12 cellular contexts compared by ENCODE assay signal in the genomic region with DNA sequence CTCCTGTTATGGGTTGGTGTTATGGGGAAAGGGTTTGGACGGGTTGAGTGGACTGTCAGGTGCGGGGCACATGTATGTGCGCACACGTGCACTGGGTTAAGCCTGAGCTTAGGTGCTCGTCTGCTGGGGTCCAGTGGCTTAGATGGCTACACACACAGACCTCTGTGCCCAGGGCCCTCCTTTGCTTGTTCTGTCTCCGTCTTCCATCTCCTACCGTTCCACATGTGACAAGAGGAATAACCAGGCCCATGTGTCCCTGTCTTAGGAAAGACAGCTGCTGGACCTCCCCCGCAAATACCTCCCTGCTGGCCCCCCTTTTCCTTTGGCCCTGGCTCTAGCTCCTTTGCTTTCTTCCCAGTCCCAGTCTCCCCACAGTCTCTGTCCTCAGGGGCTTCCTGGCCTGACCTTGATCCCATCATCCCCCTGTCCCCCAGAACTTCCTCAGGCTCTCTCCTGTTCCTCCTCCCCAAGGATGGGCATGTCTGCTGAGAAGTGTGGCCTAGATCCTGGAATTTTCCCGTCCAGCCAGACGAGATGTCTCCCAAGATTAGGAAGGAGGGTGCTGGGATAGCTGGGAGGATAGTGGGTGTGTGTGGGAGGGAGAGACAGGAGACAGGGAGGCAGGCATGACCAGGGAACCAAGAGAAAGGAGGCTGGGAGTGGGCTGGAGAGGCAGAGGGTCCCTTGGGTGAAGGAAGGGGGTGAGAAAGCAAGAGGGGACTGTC. TPM values are rescaled to one million over a fixed set of nuclear protein-coding genes. Genes with fewer than 3 reads are reported as not detected.
DNase-seq lines count a peak whose midpoint lies in the region; ATAC-seq, FAIRE-seq and TF ChIP-seq lines count a peak whose summit lies in the region.
"Had no signal": no experiment of that assay in that cellular context is flagged by ENCODE, and none has a peak within 500 bp of the region (broad histone marks: within the 10 kb centered on the region; RNA-seq: fewer than 3 reads in every experiment).

No MANE protein-coding gene starts in this region.

- H3K4me3 Mint-ChIP-seq in activated naive CD4-positive, alpha-beta T cell treated with anti-CD3 and anti-CD28 coated beads, Interleukin-2, amount 50 U/mL, for 24 hours = peak overlapping the region; percentile 82
- H3K4me3 Mint-ChIP-seq in natural killer cell treated with Interleukin-12 subunit alpha and Interleukin-12 subunit beta and Interleukin-15 and Interleukin-18, amount 100 ng/mL, for 72 hours = peak overlapping the region; percentile 66
- H3K4me3 Mint-ChIP-seq in type B pancreatic cell = peak overlapping the region; percentile 85

- dilution Hi-C loops in endothelial cell of umbilical vein (cut with MboI; ENCODE audit: extremely low pct_ligation_motif_present, low sequenced_read_pairs) = no loop called here

- no peak for FAIRE-seq in endothelial cell of umbilical vein (lab: Jason Lieb, UNC)
- FAIRE-seq: HTR-8/SVneo, keratinocyte had no signal

- CTCF ChIA-PET in endothelial cell of umbilical vein (lab: Charles Lee) = no interaction called here

- H2AFZ ChIP-seq in endothelial cell of umbilical vein (ENCODE audit: low read depth, low read length) = no peak overlapping the region

- no peak overlapping the region for H3K4me2 ChIP-seq in endothelial cell of umbilical vein (ENCODE audit: insufficient read depth, low read length)

- no peak overlapping the region for H3K4me3 ChIP-seq in endothelial cell of umbilical vein (replicated peaks in 1 of 3; ENCODE audit: insufficient read depth in 1 of 3, low read depth in 1 of 3, low read length in 3 of 3)
- H3K4me3 ChIP-seq: BLaER1 treated with 17β-estradiol and CSF1 and Interleukin-3, amounts not matched to agents 10 nM and 100 nM had no signal

- H3K9ac ChIP-seq in endothelial cell of umbilical vein (replicated peaks; ENCODE audit: extremely low read depth, insufficient read depth, low read length) = no peak overlapping the region
- H3K9ac ChIP-seq: BLaER1 treated with 17β-estradiol and CSF1 and Interleukin-3, amounts not matched to agents 10 nM and 100 nM had no signal

- peaks cover 10% of the 10 kb centered on the region for H3K4me1 ChIP-seq in endothelial cell of umbilical vein (ENCODE audit: control insufficient read depth, extremely low read depth, insufficient read depth, low read length)

- no peaks in the 10 kb centered on the region for H3K9me1 ChIP-seq in endothelial cell of umbilical vein (replicated peaks; ENCODE audit: control insufficient read depth, extremely low read depth, insufficient read depth, low read length)

- H3K27me3 ChIP-seq in endothelial cell of umbilical vein (ENCODE audit: control insufficient read depth in 2 of 2, insufficient read depth in 2 of 2, low read length in 2 of 2) = peaks cover 44 to 53% of the 10 kb centered on the region in 2 experiments

- no peaks in the 10 kb centered on the region for H3K36me3 Mint-ChIP-seq in activated naive CD4-positive, alpha-beta T cell treated with anti-CD3 and anti-CD28 coated beads, Interleukin-2, amount 50 U/mL, for 24 hours
- H3K36me3 Mint-ChIP-seq in natural killer cell treated with Interleukin-12 subunit alpha and Interleukin-12 subunit beta and Interleukin-15 and Interleukin-18, amount 100 ng/mL, for 72 hours = no peaks in the 10 kb centered on the region
- H3K36me3 Mint-ChIP-seq in type B pancreatic cell = no peaks in the 10 kb centered on the region

- ATAC-seq in natural killer cell treated with Interleukin-12 subunit alpha and Interleukin-12 subunit beta and Interleukin-15 and Interleukin-18, amount 100 ng/mL, for 72 hours = no peak
- no peak for ATAC-seq in GM21423 (IDR thresholded peaks at IDR 0.05; ENCODE audit: unreplicated experiment)

- DNase-seq in activated naive CD4-positive, alpha-beta T cell treated with Interleukin-2 at 50 U/mL for 16 hours = no peak
- DNase-seq in endothelial cell of umbilical vein (ENCODE audit: low read depth, low spot score) = no peak
- no peak for DNase-seq in natural killer cell treated with Interleukin-12 subunit alpha and Interleukin-12 subunit beta and Interleukin-15 and Interleukin-18, amount 100 ng/mL, for 72 hours (ENCODE audit: low spot score)
- DNase-seq in type B pancreatic cell (ENCODE audit: extremely low spot score, unreplicated experiment) = no peak
- DNase-seq in NCI-H345 (lab: John Stamatoyannopoulos, UW) = no peak
- DNase-seq in NCI-H2107 treated with DMSO at 0.1 percent for 48 hours (lab: John Stamatoyannopoulos, UW; ENCODE audit: unreplicated experiment) = no peak
- DNase-seq: activated CD4-positive, alpha-beta T cell treated with anti-CD3 and anti-CD28 coated beads for 48 hours had no signal

- BruUV-seq in endothelial cell of umbilical vein (replicated peaks; lab: Mats Ljungman, UMichigan) = no TSS peak

- H4K20me1 ChIP-seq in endothelial cell of umbilical vein (replicated peaks; ENCODE audit: control insufficient read depth, extremely low read depth, insufficient read depth, low read length) = no peaks in the 10 kb centered on the region

- no peaks in the 10 kb centered on the region for H3K79me2 ChIP-seq in endothelial cell of umbilical vein (ENCODE audit: control insufficient read depth, insufficient read depth, low read length)

- H3K27ac ChIP-seq in endothelial cell of umbilical vein (ENCODE audit: insufficient read depth, low read depth, low read length) = no peak overlapping the region
- H3K27ac ChIP-seq: BLaER1 treated with 17β-estradiol and CSF1 and Interleukin-3, amounts not matched to agents 10 nM and 100 nM had no signal

- peaks cover 23% of the 10 kb centered on the region for H3K27me3 Mint-ChIP-seq in activated naive CD4-positive, alpha-beta T cell treated with anti-CD3 and anti-CD28 coated beads, Interleukin-2, amount 50 U/mL, for 24 hours
- H3K27me3 Mint-ChIP-seq in natural killer cell treated with Interleukin-12 subunit alpha and Interleukin-12 subunit beta and Interleukin-15 and Interleukin-18, amount 100 ng/mL, for 72 hours = peaks cover 46 to 51% of the 10 kb centered on the region in 2 donors
- peaks cover 53% of the 10 kb centered on the region for H3K27me3 Mint-ChIP-seq in type B pancreatic cell

- H3K27ac Mint-ChIP-seq in activated naive CD4-positive, alpha-beta T cell treated with anti-CD3 and anti-CD28 coated beads, Interleukin-2, amount 50 U/mL, for 24 hours = no peak overlapping the region
- H3K27ac Mint-ChIP-seq in natural killer cell treated with Interleukin-12 subunit alpha and Interleukin-12 subunit beta and Interleukin-15 and Interleukin-18, amount 100 ng/mL, for 72 hours = no peak overlapping the region
- no peak overlapping the region for H3K27ac Mint-ChIP-seq in type B pancreatic cell

- POLR2A ChIA-PET in endothelial cell of umbilical vein (lab: Charles Lee) = no interaction called here

- TF ChIP-seq CTCF in endothelial cell of umbilical vein (IDR thresholded peaks at IDR 0.05; ENCODE audit: extremely low read depth in 1 of 2, insufficient read depth in 1 of 2, low read depth in 1 of 2, low read length in 2 of 2) = no peak
- TF ChIP-seq CTCF in type B pancreatic cell (conservative IDR thresholded peaks at IDR 0.05) = no peak

- TF ChIP-seq POLR2A in endothelial cell of umbilical vein (IDR thresholded peaks at IDR 0.05; ENCODE audit: low read depth, low read length) = no peak

- H3K4me1 Mint-ChIP-seq in activated naive CD4-positive, alpha-beta T cell treated with anti-CD3 and anti-CD28 coated beads, Interleukin-2, amount 50 U/mL, for 24 hours = peaks cover 9% of the 10 kb centered on the region
- H3K4me1 Mint-ChIP-seq in natural killer cell treated with Interleukin-12 subunit alpha and Interleukin-12 subunit beta and Interleukin-15 and Interleukin-18, amount 100 ng/mL, for 72 hours (ENCODE audit: low read depth in 2 of 2) = peaks cover 0 to 12% of the 10 kb centered on the region in 2 donors
- peaks cover 27% of the 10 kb centered on the region for H3K4me1 Mint-ChIP-seq in type B pancreatic cell (ENCODE audit: unreplicated experiment)

- no peaks in the 10 kb centered on the region for H3K9me3 ChIP-seq in endothelial cell of umbilical vein (replicated peaks; ENCODE audit: control insufficient read depth, insufficient read depth, low read length)
- H3K9me3 ChIP-seq: BLaER1 treated with 17β-estradiol and CSF1 and Interleukin-3, amounts not matched to agents 10 nM and 100 nM had no signal

- intact Hi-C loops in endothelial cell of umbilical vein (cut with micrococcal nuclease) = loop anchor here (10.0 kb wide), 1 partner anchor 396 kb away; no protein-coding TSS in a partner anchor

- H3K36me3 ChIP-seq in endothelial cell of umbilical vein (ENCODE audit: control insufficient read depth in 2 of 2, extremely low read depth in 1 of 2, insufficient read depth in 2 of 2, low read length in 2 of 2) = no peaks in the 10 kb centered on the region
- H3K36me3 ChIP-seq: BLaER1 treated with 17β-estradiol and CSF1 and Interleukin-3, amounts not matched to agents 10 nM and 100 nM had no signal

- no peaks in the 10 kb centered on the region for H3K9me3 Mint-ChIP-seq in activated naive CD4-positive, alpha-beta T cell treated with anti-CD3 and anti-CD28 coated beads, Interleukin-2, amount 50 U/mL, for 24 hours
- no peaks in the 10 kb centered on the region for H3K9me3 Mint-ChIP-seq in natural killer cell treated with Interleukin-12 subunit alpha and Interleukin-12 subunit beta and Interleukin-15 and Interleukin-18, amount 100 ng/mL, for 72 hours
- H3K9me3 Mint-ChIP-seq in type B pancreatic cell = no peaks in the 10 kb centered on the region

RNA-seq across cellular contexts. Expression of a gene that starts 0.8 kb away (rescaled TPM):
- total RNA-seq in endothelial cell of umbilical vein = not detected in 2 replicates
- polyA plus RNA-seq in endothelial cell of umbilical vein = 0.08 and 0.10 TPM in 2 replicates
- 0.04 TPM in 1 of 2 replicates, not detected in the other for polyA plus RNA-seq in endothelial cell of umbilical vein (2011; cell fraction: cytosol; rRNA removed)
- 0.13 and 0.17 TPM in 2 replicates for polyA plus RNA-seq in endothelial cell of umbilical vein (2011; cell fraction: nucleus; rRNA removed)
- 0.22 TPM in 1 of 2 replicates, not detected in the other for polyA plus RNA-seq in endothelial cell of umbilical vein (2012)
- not detected in 2 replicates for polyA minus RNA-seq in endothelial cell of umbilical vein
- polyA minus RNA-seq in endothelial cell of umbilical vein (2011; cell fraction: cytosol; rRNA and poly(A)+ RNA removed) = not detected
- polyA minus RNA-seq in endothelial cell of umbilical vein (2011; cell fraction: nucleus; rRNA and poly(A)+ RNA removed) = not detected in 2 replicates
- not detected for total RNA-seq in natural killer cell treated with Interleukin-12 subunit alpha and Interleukin-12 subunit beta and Interleukin-15 and Interleukin-18, amount 100 ng/mL, for 72 hours
- total RNA-seq in type B pancreatic cell (ENCODE audit: low replicate concordance) = 0.41 and 0.52 TPM in 2 replicates
- polyA plus RNA-seq: keratinocyte had no signal

RNA-seq across cellular contexts. Expression of a gene that starts 1.0 kb away (rescaled TPM):
- total RNA-seq in endothelial cell of umbilical vein (0.40 and 0.53 TPM in 2 replicates), type B pancreatic cell (ENCODE audit: low replicate concordance) (6.4 and 35.5 TPM in 2 replicates)
- polyA plus RNA-seq in endothelial cell of umbilical vein = 0.27 and 0.54 TPM in 2 replicates
- 0.04 and 0.14 TPM in 2 replicates for polyA plus RNA-seq in endothelial cell of umbilical vein (2011; cell fraction: cytosol; rRNA removed)
- polyA plus RNA-seq in endothelial cell of umbilical vein (2011; cell fraction: nucleus; rRNA removed) = 0.98 and 1.0 TPM in 2 replicates
- 0.13 and 0.50 TPM in 2 replicates for polyA plus RNA-seq in endothelial cell of umbilical vein (2012)
- polyA minus RNA-seq in endothelial cell of umbilical vein = 0.05 and 0.28 TPM in 2 replicates
- not detected for polyA minus RNA-seq in endothelial cell of umbilical vein (2011; cell fraction: cytosol; rRNA and poly(A)+ RNA removed)
- 0.10 and 0.67 TPM in 2 replicates for polyA minus RNA-seq in endothelial cell of umbilical vein (2011; cell fraction: nucleus; rRNA and poly(A)+ RNA removed)
- not detected for total RNA-seq in natural killer cell treated with Interleukin-12 subunit alpha and Interleukin-12 subunit beta and Interleukin-15 and Interleukin-18, amount 100 ng/mL, for 72 hours
- polyA plus RNA-seq: keratinocyte had no signal

RNA-seq across cellular contexts. Expression of a gene that starts 17.3 kb away (rescaled TPM):
- 80.5 and 89.0 TPM in 2 replicates for total RNA-seq in endothelial cell of umbilical vein
- polyA plus RNA-seq in endothelial cell of umbilical vein = 169 and 276 TPM in 2 replicates
- 135 and 171 TPM in 2 replicates for polyA plus RNA-seq in endothelial cell of umbilical vein (2011; cell fraction: cytosol; rRNA removed)
- 245 and 329 TPM in 2 replicates for polyA plus RNA-seq in endothelial cell of umbilical vein (2011; cell fraction: nucleus; rRNA removed)
- polyA plus RNA-seq in endothelial cell of umbilical vein (2012) = 80.0 and 100 TPM in 2 replicates
- polyA minus RNA-seq in endothelial cell of umbilical vein = 64.5 and 78.7 TPM in 2 replicates
- polyA minus RNA-seq in endothelial cell of umbilical vein (2011; cell fraction: cytosol; rRNA and poly(A)+ RNA removed) = 81.4 TPM
- 50.5 and 52.0 TPM in 2 replicates for polyA minus RNA-seq in endothelial cell of umbilical vein (2011; cell fraction: nucleus; rRNA and poly(A)+ RNA removed)
- 100 to 1,000 TPM; 111 to 142 TPM for total RNA-seq in natural killer cell treated with Interleukin-12 subunit alpha and Interleukin-12 subunit beta and Interleukin-15 and Interleukin-18, amount 100 ng/mL, for 72 hours
- total RNA-seq in type B pancreatic cell (ENCODE audit: low replicate concordance) = 87.8 and 90.5 TPM in 2 replicates

RNA-seq across cellular contexts. Expression of a gene that starts 17.4 kb away (rescaled TPM):
- total RNA-seq in endothelial cell of umbilical vein (6.5 and 9.9 TPM in 2 replicates), type B pancreatic cell (ENCODE audit: low replicate concordance) (10.8 and 24.9 TPM in 2 replicates)
- 3.5 and 4.9 TPM in 2 replicates for polyA plus RNA-seq in endothelial cell of umbilical vein
- 2.6 TPM in 2 replicates for polyA plus RNA-seq in endothelial cell of umbilical vein (2011; cell fraction: cytosol; rRNA removed)
- polyA plus RNA-seq in endothelial cell of umbilical vein (2011; cell fraction: nucleus; rRNA removed) = 15.3 and 20.5 TPM in 2 replicates
- polyA plus RNA-seq in endothelial cell of umbilical vein (2012) = 2.4 and 2.8 TPM in 2 replicates
- polyA minus RNA-seq in endothelial cell of umbilical vein = 7.2 and 8.3 TPM in 2 replicates
- 5.6 TPM for polyA minus RNA-seq in endothelial cell of umbilical vein (2011; cell fraction: cytosol; rRNA and poly(A)+ RNA removed)
- 10.1 and 10.5 TPM in 2 replicates for polyA minus RNA-seq in endothelial cell of umbilical vein (2011; cell fraction: nucleus; rRNA and poly(A)+ RNA removed)
- total RNA-seq in natural killer cell treated with Interleukin-12 subunit alpha and Interleukin-12 subunit beta and Interleukin-15 and Interleukin-18, amount 100 ng/mL, for 72 hours = 10 to 100 TPM in 1 of 2 donors, 1 to 10 TPM in 1; 6.5 to 10.5 TPM

RNA-seq across cellular contexts. Expression of a gene that starts 41.4 kb away (rescaled TPM):
- total RNA-seq in endothelial cell of umbilical vein = 19.9 and 26.8 TPM in 2 replicates
- 29.9 and 34.1 TPM in 2 replicates for polyA plus RNA-seq in endothelial cell of umbilical vein
- polyA plus RNA-seq in endothelial cell of umbilical vein (2011; cell fraction: cytosol; rRNA removed) = 22.5 and 34.2 TPM in 2 replicates
- polyA plus RNA-seq in endothelial cell of umbilical vein (2011; cell fraction: nucleus; rRNA removed) = 27.8 and 36.3 TPM in 2 replicates
- 15.8 and 22.6 TPM in 2 replicates for polyA plus RNA-seq in endothelial cell of umbilical vein (2012)
- 19.1 and 21.9 TPM in 2 replicates for polyA minus RNA-seq in endothelial cell of umbilical vein
- polyA minus RNA-seq in endothelial cell of umbilical vein (2011; cell fraction: cytosol; rRNA and poly(A)+ RNA removed) = 10.8 TPM
- 12.3 and 12.8 TPM in 2 replicates for polyA minus RNA-seq in endothelial cell of umbilical vein (2011; cell fraction: nucleus; rRNA and poly(A)+ RNA removed)
- total RNA-seq in natural killer cell treated with Interleukin-12 subunit alpha and Interleukin-12 subunit beta and Interleukin-15 and Interleukin-18, amount 100 ng/mL, for 72 hours = 1 to 10 TPM; 3.2 to 5.8 TPM
- total RNA-seq in type B pancreatic cell (ENCODE audit: low replicate concordance) = 13.2 and 18.3 TPM in 2 replicates
